ENCODE assay signal across 23 cellular contexts in the genomic region with DNA sequence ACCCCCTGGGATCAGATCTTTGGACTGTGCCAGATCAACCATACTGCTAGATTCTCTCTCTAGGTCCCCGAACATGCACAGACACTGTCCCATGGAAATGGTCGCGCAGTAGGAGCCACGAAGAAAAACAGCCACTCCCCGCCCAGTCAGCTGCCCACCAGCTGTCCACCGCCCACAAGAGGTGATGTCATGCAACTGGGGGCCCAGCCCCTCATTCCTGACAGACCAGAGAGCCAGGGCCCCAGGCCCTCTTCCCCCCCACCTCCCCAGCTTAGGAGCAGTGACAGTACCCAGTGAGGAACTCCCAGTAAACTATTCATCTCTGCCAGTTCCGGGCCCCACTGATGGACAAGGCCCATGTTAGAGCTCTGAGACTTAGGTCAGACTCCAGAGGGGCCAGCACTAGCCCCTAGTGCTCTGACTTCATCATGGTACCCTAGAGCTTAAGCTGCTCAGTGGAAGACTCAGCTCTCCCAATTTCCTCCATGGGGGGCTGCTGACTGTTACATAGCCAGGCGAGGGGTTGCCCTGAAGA.
"Had no signal": no experiment of that assay in that cellular context is flagged by ENCODE, and none has a peak within 500 bp of the region (broad histone marks: within the 10 kb centered on the region; RNA-seq: fewer than 3 reads in every experiment).

No MANE protein-coding gene starts in this region.

- H3K4me3 Mint-ChIP-seq: activated CD4-positive, alpha-beta T cell treated with anti-CD3 and anti-CD28 coated beads, Interleukin-2, amount 10 ng/mL, durations not matched to agents 7 days and 5 days; activated CD8-positive, alpha-beta memory T cell treated with anti-CD3 and anti-CD28 coated beads, Interleukin-2, amount 10 ng/mL, durations not matched to agents 7 days and 5 days; activated CD8-positive, alpha-beta T cell treated with anti-CD3 and anti-CD28 coated beads for 36 hours; neural progenitor cell; stimulated activated naive CD8-positive, alpha-beta T cell treated with anti-CD3 and anti-CD28 coated beads, Interleukin-15, amount 100 ng/mL, for 72 hours had no signal

- H3K4me2 ChIP-seq: neural progenitor cell had no signal

- H3K36me3 ChIP-seq: adrenal gland, neural progenitor cell, prostate gland had no signal

- H3K27me3 ChIP-seq: ascending aorta had no signal

- H3K27ac Mint-ChIP-seq: activated CD4-positive, alpha-beta T cell treated with anti-CD3 and anti-CD28 coated beads, Interleukin-2, amount 10 ng/mL, durations not matched to agents 7 days and 5 days; activated CD8-positive, alpha-beta memory T cell treated with anti-CD3 and anti-CD28 coated beads, Interleukin-2, amount 10 ng/mL, durations not matched to agents 7 days and 5 days; activated CD8-positive, alpha-beta T cell treated with anti-CD3 and anti-CD28 coated beads for 36 hours; activated naive CD4-positive, alpha-beta T cell treated with anti-CD3 and anti-CD28 coated beads, Interleukin-2, amount 50 U/mL, for 72 hours; neural progenitor cell; stimulated activated naive CD8-positive, alpha-beta T cell treated with anti-CD3 and anti-CD28 coated beads, Interleukin-15, amount 100 ng/mL, for 72 hours had no signal

- H3K4me1 ChIP-seq: prostate gland had no signal

- H3K9me3 Mint-ChIP-seq: activated CD4-positive, alpha-beta T cell treated with anti-CD3 and anti-CD28 coated beads, Interleukin-2, amount 10 ng/mL, durations not matched to agents 7 days and 5 days; activated CD8-positive, alpha-beta T cell treated with anti-CD3 and anti-CD28 coated beads for 36 hours; activated naive CD4-positive, alpha-beta T cell treated with anti-CD3 and anti-CD28 coated beads, Interleukin-2, amount 50 U/mL, for 72 hours; neural progenitor cell; stimulated activated naive CD8-positive, alpha-beta T cell treated with anti-CD3 and anti-CD28 coated beads, Interleukin-15, amount 100 ng/mL, for 72 hours had no signal

- H2AFZ ChIP-seq: neural progenitor cell had no signal

- H3K4me3 ChIP-seq: adrenal gland, ascending aorta, esophagus muscularis mucosa, neural progenitor cell, prostate gland, tibial artery had no signal

- H3K27ac ChIP-seq: adrenal gland, ascending aorta, esophagus muscularis mucosa, neural progenitor cell, prostate gland, tibial artery, WERI-Rb-1 had no signal

- ATAC-seq: activated CD8-positive, alpha-beta memory T cell treated with anti-CD3 and anti-CD28 coated beads, Interleukin-2, amount 10 ng/mL, durations not matched to agents 7 days and 5 days; activated CD8-positive, alpha-beta T cell treated with anti-CD3 and anti-CD28 coated beads for 36 hours; activated naive CD4-positive, alpha-beta T cell treated with anti-CD3 and anti-CD28 coated beads, Interleukin-2, amount 50 U/mL, for 72 hours; left cardiac atrium; stimulated activated naive CD8-positive, alpha-beta T cell treated with anti-CD3 and anti-CD28 coated beads, Interleukin-15, amount 100 ng/mL, for 72 hours had no signal

- H3K9me3 ChIP-seq: adrenal gland, ascending aorta, esophagus muscularis mucosa, prostate gland, tibial artery had no signal

- DNase-seq: activated CD4-positive, alpha-beta T cell treated with anti-CD3 and anti-CD28 coated beads, Interleukin-2, amount 10 ng/mL, durations not matched to agents 7 days and 5 days; activated CD4-positive, CD25-positive, alpha-beta regulatory T cell treated with anti-CD3 and anti-CD28 coated beads, Interleukin-2, amount 50 U/mL, for 72 hours; activated CD8-positive, alpha-beta memory T cell treated with anti-CD3 and anti-CD28 coated beads, Interleukin-2, amount 10 ng/mL, durations not matched to agents 7 days and 5 days; activated CD8-positive, alpha-beta T cell treated with anti-CD3 and anti-CD28 coated beads for 36 hours; activated T-cell treated with anti-CD3 and anti-CD28 coated beads for 4 hours; adrenal gland; central memory CD4-positive, alpha-beta T cell; dermis blood vessel endothelial cell; effector memory CD4-positive, alpha-beta T cell; hippocampal formation; left cardiac atrium; midbrain; stimulated activated CD4-positive, alpha-beta T cell treated with anti-CD3 and anti-CD28 coated beads, Interleukin-12 subunit alpha, Interleukin-12 subunit beta, amount 100 ng/mL, for 4 hours; stimulated activated CD4-positive, alpha-beta T cell treated with anti-CD3 and anti-CD28 coated beads, Interleukin-1b, Interleukin-23, amount 100 ng/mL, for 48 hours; stimulated activated naive CD8-positive, alpha-beta T cell treated with anti-CD3 and anti-CD28 coated beads, Interleukin-15, amount 100 ng/mL, for 72 hours; T-helper 1 cell; tibial artery; WERI-Rb-1 had no signal

- H3K36me3 Mint-ChIP-seq: activated CD8-positive, alpha-beta memory T cell treated with anti-CD3 and anti-CD28 coated beads, Interleukin-2, amount 10 ng/mL, durations not matched to agents 7 days and 5 days; activated naive CD4-positive, alpha-beta T cell treated with anti-CD3 and anti-CD28 coated beads, Interleukin-2, amount 50 U/mL, for 72 hours had no signal

- H3K9ac ChIP-seq: neural progenitor cell had no signal
